Comparison of ENCODE assay signal across 23 cellular contexts in genomic region chr20:44006578-44006977, GRCh38.
"Had no signal": no experiment of that assay in that cellular context is flagged by ENCODE, and none has a peak within 500 bp of the region (broad histone marks: within the 10 kb centered on the region; RNA-seq: fewer than 3 reads in every experiment).

No MANE protein-coding gene starts in this region.

- H3K9me3 Mint-ChIP-seq: activated naive CD4-positive, alpha-beta T cell treated with anti-CD3 and anti-CD28 coated beads, Interleukin-2, amount 50 U/mL, for 72 hours; activated T-helper 1 cell treated with anti-CD3 and anti-CD28 coated beads, Interleukin-12 subunit alpha, Interleukin-12 subunit beta, Interleukin-2, Interleukin-4 antibody, amounts not matched to agents 30 ng/mL and 10 ng/mL and 1 ng/mL, durations not matched to agents 14 hours and 24 hours and 36 hours; memory B cell; T-helper 1 cell treated with Interleukin-12 subunit alpha and Interleukin-12 subunit beta and Interleukin-4 antibody, amounts not matched to agents 30 μg/mL and 1 μg/mL, for 36 hours; type B pancreatic cell; WTC11 had no signal

- DNase-seq: activated CD4-positive, alpha-beta T cell treated with anti-CD3 and anti-CD28 coated beads for 36 hours; activated CD4-positive, alpha-beta T cell treated with anti-CD3 and anti-CD28 coated beads, Interleukin-2, amount 50 U/mL, for 4 hours; aorta; brain microvascular endothelial cell; central memory CD4-positive, alpha-beta T cell; effector memory CD4-positive, alpha-beta T cell; foreskin melanocyte; glutamatergic neuron; mucosa of descending colon; occipital lobe; sigmoid colon; stimulated activated CD4-positive, alpha-beta T cell treated with anti-CD3 and anti-CD28 coated beads, Interleukin-15, amount 100 ng/mL, for 24 hours; stimulated activated naive CD4-positive, alpha-beta T cell; T1000; testis had no signal

- H3K27me3 ChIP-seq: brain microvascular endothelial cell, hepatocyte, sigmoid colon, testis had no signal

- H3K4me1 Mint-ChIP-seq: memory B cell, WTC11 had no signal

- H3K4me3 Mint-ChIP-seq: activated CD4-positive, alpha-beta T cell treated with anti-CD3 and anti-CD28 coated beads for 36 hours; activated T-helper 1 cell treated with anti-CD3 and anti-CD28 coated beads, Interleukin-12 subunit alpha, Interleukin-12 subunit beta, Interleukin-2, Interleukin-4 antibody, amounts not matched to agents 30 ng/mL and 10 ng/mL and 1 ng/mL, durations not matched to agents 14 hours and 24 hours and 36 hours; memory B cell; T-helper 1 cell treated with Interleukin-12 subunit alpha and Interleukin-12 subunit beta and Interleukin-4 antibody, amounts not matched to agents 30 μg/mL and 1 μg/mL, for 36 hours; type B pancreatic cell; WTC11 had no signal

- H3K79me2 ChIP-seq: hepatocyte had no signal

- H3K4me2 ChIP-seq: hepatocyte, smooth muscle cell had no signal

- H3K4me1 ChIP-seq: testis had no signal

- H3K27ac Mint-ChIP-seq: activated CD4-positive, alpha-beta T cell treated with anti-CD3 and anti-CD28 coated beads for 36 hours; activated naive CD4-positive, alpha-beta T cell treated with anti-CD3 and anti-CD28 coated beads, Interleukin-2, amount 50 U/mL, for 72 hours; activated T-helper 1 cell treated with anti-CD3 and anti-CD28 coated beads, Interleukin-12 subunit alpha, Interleukin-12 subunit beta, Interleukin-2, Interleukin-4 antibody, amounts not matched to agents 30 ng/mL and 10 ng/mL and 1 ng/mL, durations not matched to agents 14 hours and 24 hours and 36 hours; memory B cell; T-helper 1 cell treated with Interleukin-12 subunit alpha and Interleukin-12 subunit beta and Interleukin-4 antibody, amounts not matched to agents 30 μg/mL and 1 μg/mL, for 36 hours; type B pancreatic cell; WTC11 had no signal

- H3K9me3 ChIP-seq: mucosa of descending colon, sigmoid colon, testis had no signal

- H2AFZ ChIP-seq: hepatocyte had no signal

- H3K36me3 Mint-ChIP-seq: activated naive CD4-positive, alpha-beta T cell treated with anti-CD3 and anti-CD28 coated beads, Interleukin-2, amount 50 U/mL, for 72 hours; memory B cell; type B pancreatic cell; WTC11 had no signal

- H3K36me3 ChIP-seq: brain microvascular endothelial cell, sigmoid colon had no signal

- H3K27ac ChIP-seq: brain microvascular endothelial cell, hepatocyte, sigmoid colon, testis had no signal

- H3K4me3 ChIP-seq: hepatocyte, mucosa of descending colon, sigmoid colon, smooth muscle cell, testis had no signal
